In the genomic region with DNA sequence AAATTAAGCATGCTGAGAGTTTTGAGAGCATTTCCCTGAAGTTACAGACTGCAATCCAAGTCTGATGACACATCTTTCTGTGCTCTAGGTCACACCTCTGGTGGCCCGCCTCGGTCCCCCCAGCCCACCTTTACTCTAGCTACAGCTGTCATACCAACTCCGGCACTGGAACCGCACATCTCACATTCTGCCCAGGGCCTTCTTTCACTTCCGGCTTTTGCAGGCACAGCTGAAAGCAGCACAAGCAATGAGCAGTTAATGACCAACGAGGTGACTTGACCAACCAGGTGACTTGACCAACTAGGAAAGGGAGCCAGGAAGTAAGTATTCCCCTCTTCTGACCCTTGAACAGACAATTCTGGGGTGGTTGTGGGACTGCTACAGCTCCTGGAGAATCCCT, we compare ENCODE assay signal across 15 cellular contexts.
DNase-seq lines count a peak whose midpoint lies in the region; ATAC-seq, FAIRE-seq and TF ChIP-seq lines count a peak whose summit lies in the region.
"Had no signal": no experiment of that assay in that cellular context is flagged by ENCODE, and none has a peak within 500 bp of the region (broad histone marks: within the 10 kb centered on the region; RNA-seq: fewer than 3 reads in every experiment).

No MANE protein-coding gene starts in this region.

- POLR2A ChIA-PET in CD8-positive, alpha-beta memory T cell (lab: Charles Lee), result no interaction called here

- H3K4me1 Mint-ChIP-seq in CD8-positive, alpha-beta memory T cell, result no peaks in the 10 kb centered on the region

- H3K27ac Mint-ChIP-seq in CD8-positive, alpha-beta memory T cell, result no peak overlapping the region

- H3K4me3 ChIP-seq in CD8-positive, alpha-beta memory T cell (ENCODE audit: low read length), result no peak overlapping the region
- H3K4me3 ChIP-seq: BLaER1 had no signal

- no peaks in the 10 kb centered on the region for H3K36me3 ChIP-seq in CD8-positive, alpha-beta memory T cell (ENCODE audit: insufficient read depth, low read length)
- H3K36me3 ChIP-seq: BLaER1 had no signal

- peaks cover 0 to 18% (median 9%) of the 10 kb centered on the region in 5 donors for H3K9me3 Mint-ChIP-seq in CD8-positive, alpha-beta memory T cell

- H3K4me3 Mint-ChIP-seq in CD8-positive, alpha-beta memory T cell, result no peak overlapping the region

- H3K27me3 ChIP-seq in CD8-positive, alpha-beta memory T cell (ENCODE audit: insufficient read depth, low read length, poor library complexity, severe bottlenecking), result no peaks in the 10 kb centered on the region
- H3K27me3 ChIP-seq: BLaER1 had no signal

- CTCF ChIA-PET in CD8-positive, alpha-beta memory T cell (lab: Charles Lee), result no interaction called here

- TF ChIP-seq POLR2A in H54 (IDR thresholded peaks at IDR 0.05; ENCODE audit: low read depth, low read length), result no peak

- no peaks in the 10 kb centered on the region for H3K9me3 ChIP-seq in CD8-positive, alpha-beta memory T cell (ENCODE audit: low read length)

- no peak for ATAC-seq in GM21423 (IDR thresholded peaks at IDR 0.05; ENCODE audit: unreplicated experiment)
- no peak for ATAC-seq in GM18868 (IDR thresholded peaks at IDR 0.05; ENCODE audit: unreplicated experiment)
- ATAC-seq: HCT116 had no signal

- peaks cover 7 to 11% of the 10 kb centered on the region in 2 donors for H3K27me3 Mint-ChIP-seq in CD8-positive, alpha-beta memory T cell

- no peak for FAIRE-seq in H54 (lab: Jason Lieb, UNC)
- FAIRE-seq: HTR-8/SVneo had no signal

- no peaks in the 10 kb centered on the region for H3K36me3 Mint-ChIP-seq in CD8-positive, alpha-beta memory T cell

- no peak overlapping the region for H3K27ac ChIP-seq in CD8-positive, alpha-beta memory T cell (ENCODE audit: low read depth, low read length)
- H3K27ac ChIP-seq: 22Rv1, BLaER1 had no signal

- DNase-seq in NOMO-1 treated with DMSO at 0.1 percent for 48 hours (lab: John Stamatoyannopoulos, UW; ENCODE audit: unreplicated experiment) (peak; percentile 4), NOMO-1 treated with dmso at 0.1 percent for 144 hours (lab: John Stamatoyannopoulos, UW; ENCODE audit: unreplicated experiment) (no peak), RPMI8226 (peak; percentile 59), left kidney (ENCODE audit: low read depth, low spot score) (peak; percentile 3), H54 (ENCODE audit: insufficient read length, low spot score) (no peak)
- no peak for DNase-seq in CD8-positive, alpha-beta memory T cell
- DNase-seq: AML-193, DMS53, GF-D8 had no signal

- no peaks in the 10 kb centered on the region for H3K4me1 ChIP-seq in CD8-positive, alpha-beta memory T cell (ENCODE audit: insufficient read depth, low read length)
- H3K4me1 ChIP-seq: BLaER1 had no signal

Comparison
In these comparisons a context has a peak if more than half of its experiments do, and no peak if none do; other contexts are left out.
1. DNase-seq: peak in NOMO-1 treated with DMSO at 0.1 percent for 48 hours (single experiment), RPMI8226 (single experiment) and left kidney (single experiment); none in NOMO-1 treated with dmso at 0.1 percent for 144 hours (single experiment), CD8-positive, alpha-beta memory T cell (0 of 5) and H54 (single experiment).